Comparison of ENCODE assay signal across 5 cellular contexts in the genomic region with DNA sequence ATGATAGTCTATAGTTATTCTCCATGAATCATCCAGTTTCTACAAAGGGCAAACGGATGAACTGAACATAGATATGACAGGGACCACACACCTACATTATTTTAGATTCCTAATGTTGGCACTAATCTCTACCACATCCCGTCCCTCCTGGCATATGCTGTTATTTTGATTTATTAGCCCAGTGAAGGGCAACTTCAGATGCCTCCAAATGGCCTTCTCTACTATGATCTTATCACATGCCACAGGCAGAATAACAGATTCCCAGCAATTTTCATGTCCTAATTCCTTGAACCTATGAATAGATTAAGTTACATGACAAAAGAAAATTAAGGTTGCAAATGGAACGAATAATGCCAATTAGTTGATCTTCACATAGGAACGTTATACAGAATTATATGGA.
"Had no signal": no experiment of that assay in that cellular context is flagged by ENCODE, and none has a peak within 500 bp of the region (broad histone marks: within the 10 kb centered on the region; RNA-seq: fewer than 3 reads in every experiment).

No MANE protein-coding gene starts in this region.

- ATAC-seq: HepG2, K562 had no signal

- DNase-seq: IMR-90, KBM-7 had no signal

- H3K4me3 ChIP-seq: K562 had no signal

- H3K27ac ChIP-seq: HL-60 had no signal
